19 cellular contexts compared by ENCODE assay signal in genomic region chr13:103066991-103067390, GRCh38. TPM values are rescaled to one million over a fixed set of nuclear protein-coding genes. Genes with fewer than 3 reads are reported as not detected.
"Had no signal": no experiment of that assay in that cellular context is flagged by ENCODE, and none has a peak within 500 bp of the region (broad histone marks: within the 10 kb centered on the region; RNA-seq: fewer than 3 reads in every experiment).

No MANE protein-coding gene starts in this region.

- H3K9me3 Mint-ChIP-seq: nephron progenitor cell; T-helper 2 cell treated with Interferon-gamma antibody and Interleukin-4, amounts not matched to agents 5 μg/mL and 100 μg/mL, for 36 hours had no signal

- H3K4me1 Mint-ChIP-seq: activated naive CD4-positive, alpha-beta T cell treated with anti-CD3 and anti-CD28 coated beads, Interleukin-2, amount 50 U/mL, for 24 hours had no signal

- H3K36me3 ChIP-seq: adrenal gland, cardiac muscle cell, gastrocnemius medialis, heart left ventricle, lower lobe of right lung, ovary, thoracic aorta, upper lobe of right lung had no signal

- H3K27me3 Mint-ChIP-seq: activated naive CD4-positive, alpha-beta T cell treated with anti-CD3 and anti-CD28 coated beads, Interleukin-2, amount 50 U/mL, for 24 hours had no signal

- H3K4me3 Mint-ChIP-seq: activated naive CD4-positive, alpha-beta T cell treated with anti-CD3 and anti-CD28 coated beads, Interleukin-2, amount 50 U/mL, for 24 hours; nephron progenitor cell; T-helper 2 cell treated with Interferon-gamma antibody and Interleukin-4, amounts not matched to agents 5 μg/mL and 100 μg/mL, for 36 hours had no signal

- DNase-seq: activated CD4-positive, alpha-beta T cell treated with anti-CD3 and anti-CD28 coated beads, Interleukin-2, amount 50 U/mL, for 4 hours; activated T-cell treated with anti-CD3 and anti-CD28 coated beads, Interleukin-2, amount 50 U/mL, for 1 hour; adrenal gland; gastrocnemius medialis; heart left ventricle; left cardiac atrium; lower lobe of right lung; nephron progenitor cell; ovary; stimulated activated CD4-positive, alpha-beta T cell treated with anti-CD3 and anti-CD28 coated beads, Interleukin-2, amount 100 ng/mL, for 24 hours; upper lobe of right lung had no signal

- H3K4me3 ChIP-seq: adrenal gland, cardiac muscle cell, gastrocnemius medialis, heart left ventricle, lower lobe of right lung, ovary, thoracic aorta, upper lobe of right lung had no signal

- H3K36me3 Mint-ChIP-seq: activated naive CD4-positive, alpha-beta T cell treated with anti-CD3 and anti-CD28 coated beads, Interleukin-2, amount 50 U/mL, for 24 hours had no signal

- ATAC-seq: activated CD4-positive, CD25-positive, alpha-beta regulatory T cell treated with anti-CD3 and anti-CD28 coated beads, Interleukin-2, amount 50 U/mL, for 24 hours; gastrocnemius medialis; heart left ventricle; left cardiac atrium; lower lobe of right lung; upper lobe of right lung had no signal

- H3K27me3 ChIP-seq: adrenal gland, cardiac muscle cell, gastrocnemius medialis, heart left ventricle, ovary, upper lobe of right lung had no signal

- H3K4me1 ChIP-seq: adrenal gland, gastrocnemius medialis, heart left ventricle, lower lobe of right lung, upper lobe of right lung had no signal

- H3K27ac ChIP-seq: adrenal gland, cardiac muscle cell, gastrocnemius medialis, heart left ventricle, lower lobe of right lung, ovary, thoracic aorta, upper lobe of right lung had no signal

- H3K9me3 ChIP-seq: adrenal gland, gastrocnemius medialis, heart left ventricle, lower lobe of right lung, ovary, thoracic aorta, upper lobe of right lung had no signal

- H3K27ac Mint-ChIP-seq: activated naive CD4-positive, alpha-beta T cell treated with anti-CD3 and anti-CD28 coated beads, Interleukin-2, amount 50 U/mL, for 24 hours; nephron progenitor cell; T-helper 2 cell treated with Interferon-gamma antibody and Interleukin-4, amounts not matched to agents 5 μg/mL and 100 μg/mL, for 36 hours had no signal

RNA-seq across cellular contexts. Expression of gene SLC10A2, which starts 0.8 kb away (rescaled TPM):
- total RNA-seq: adrenal gland, cardiac muscle cell, dermis microvascular lymphatic vessel endothelial cell, epithelial cell of proximal tubule, gastrocnemius medialis, heart left ventricle, left cardiac atrium, lower lobe of right lung, pulmonary artery endothelial cell, thoracic aorta, upper lobe of right lung had no signal
- polyA plus RNA-seq: adrenal gland, cardiac muscle cell, heart left ventricle, ovary had no signal
